ENCODE assay signal across 1 cellular context in the genomic region with DNA sequence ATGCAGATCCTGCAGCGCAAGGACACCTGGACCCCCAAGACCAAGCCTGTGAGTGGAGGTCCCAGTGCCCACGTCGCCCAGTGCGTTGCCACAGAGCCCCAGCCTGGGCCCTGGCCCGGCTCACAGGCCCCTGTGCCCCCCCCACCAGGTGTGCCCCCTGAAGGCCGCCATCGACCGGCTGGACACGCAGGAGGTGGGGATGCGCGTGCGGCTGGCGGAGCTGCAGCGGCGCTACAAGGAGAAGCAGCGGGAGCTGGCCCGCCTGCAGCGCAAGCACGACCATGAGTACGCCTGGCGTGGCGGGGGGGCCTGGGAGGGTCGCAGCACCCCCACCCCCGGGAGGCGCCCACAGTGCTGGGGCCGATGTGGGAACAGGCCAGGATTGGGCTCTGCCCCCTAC.
TF ChIP-seq lines count a peak whose summit lies in the region.

No MANE protein-coding gene starts in this region.

TF ChIP-seq in H1, 55 proteins besides CTCF, POLR2A, EP300 and RAD21:
- no peak for TF ChIP-seq RNF2 (IDR thresholded peaks at IDR 0.05; ENCODE audit: borderline replicate concordance, low read depth, low read length, missing control alignments, poor library complexity, severe bottlenecking)
- no peak for TF ChIP-seq JUND (IDR thresholded peaks at IDR 0.05; ENCODE audit: low read length)
- TF ChIP-seq HDAC6 (IDR thresholded peaks at IDR 0.05; ENCODE audit: low read depth, low read length) = no peak
- no peak for TF ChIP-seq HDAC2 (IDR thresholded peaks at IDR 0.05; ENCODE audit: borderline replicate concordance in 1 of 2, low read depth in 2 of 2, low read length in 2 of 2)
- no peak for TF ChIP-seq EGR1 (IDR thresholded peaks at IDR 0.05; ENCODE audit: borderline replicate concordance, low read depth, low read length)
- TF ChIP-seq, protein P1, sequence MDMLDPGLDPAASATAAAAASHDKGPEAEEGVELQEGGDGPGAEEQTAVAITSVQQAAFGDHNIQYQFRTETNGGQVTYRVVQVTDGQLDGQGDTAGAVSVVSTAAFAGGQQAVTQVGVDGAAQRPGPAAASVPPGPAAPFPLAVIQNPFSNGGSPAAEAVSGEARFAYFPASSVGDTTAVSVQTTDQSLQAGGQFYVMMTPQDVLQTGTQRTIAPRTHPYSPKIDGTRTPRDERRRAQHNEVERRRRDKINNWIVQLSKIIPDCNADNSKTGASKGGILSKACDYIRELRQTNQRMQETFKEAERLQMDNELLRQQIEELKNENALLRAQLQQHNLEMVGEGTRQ (IDR thresholded peaks at IDR 0.05; ENCODE audit: low read length) = no peak
- no peak for TF ChIP-seq SIRT6 (IDR thresholded peaks at IDR 0.05; ENCODE audit: low read length)
- no peak for TF ChIP-seq KDM4A (IDR thresholded peaks at IDR 0.05; ENCODE audit: low read depth, low read length, severe bottlenecking)
- TF ChIP-seq TAF7 (optimal IDR thresholded peaks at IDR 0.05; ENCODE audit: borderline replicate concordance, low read depth, low read length) = no peak
- no peak for TF ChIP-seq CHD7 (IDR thresholded peaks at IDR 0.05; ENCODE audit: insufficient replicate concordance, low read length)
- no peak for TF ChIP-seq TAF1 (IDR thresholded peaks at IDR 0.05; ENCODE audit: low read depth, low read length)
- no peak for TF ChIP-seq FOSL1 (IDR thresholded peaks at IDR 0.05; ENCODE audit: insufficient read depth, low read depth, low read length)
- no peak for TF ChIP-seq POLR2AphosphoS5 (IDR thresholded peaks at IDR 0.05; ENCODE audit: low read depth, low read length)
- no peak for TF ChIP-seq GABPA (IDR thresholded peaks at IDR 0.05; ENCODE audit: borderline replicate concordance, insufficient read depth, low read length)
- TF ChIP-seq NANOG (IDR thresholded peaks at IDR 0.05; ENCODE audit: insufficient read depth, low read depth, low read length, poor library complexity, severe bottlenecking) = no peak
- TF ChIP-seq CBX8 (IDR thresholded peaks at IDR 0.05; ENCODE audit: borderline replicate concordance, low read depth, low read length) = no peak
